ENCODE assay signal across 22 cellular contexts in genomic region chr22:23274891-23275694, GRCh38.
"Had no signal": no experiment of that assay in that cellular context is flagged by ENCODE, and none has a peak within 500 bp of the region (broad histone marks: within the 10 kb centered on the region; RNA-seq: fewer than 3 reads in every experiment).

No MANE protein-coding gene starts in this region.

- ATAC-seq: activated CD8-positive, alpha-beta T cell treated with anti-CD3 and anti-CD28 coated beads for 36 hours; esophagus mucosa; gastrocnemius medialis; heart left ventricle; natural killer cell; stimulated activated naive B cell treated with anti-CD40 and anti-IgM and Interleukin-4, amounts not matched to agents 10 μg/mL and 1 μg/mL and 100 μg/mL, for 72 hours had no signal

- DNase-seq: activated CD4-positive, alpha-beta T cell treated with anti-CD3 and anti-CD28 coated beads for 4 hours; activated CD8-positive, alpha-beta T cell treated with anti-CD3 and anti-CD28 coated beads for 36 hours; activated effector memory CD4-positive, alpha-beta T cell treated with Interleukin-2 at 50 U/mL for 16 hours; activated naive CD4-positive, alpha-beta T cell treated with anti-CD3 and anti-CD28 coated beads, Interleukin-2, amount 50 U/mL, for 16 hours; activated T-cell treated with anti-CD3 and anti-CD28 coated beads, Interleukin-2, amount 50 U/mL, for 1 hour; aorta; brain microvascular endothelial cell; cortex of kidney; effector CD4-positive, alpha-beta T cell; gastrocnemius medialis; heart left ventricle; mesendoderm; natural killer cell; sigmoid colon; stimulated activated CD4-positive, alpha-beta T cell treated with anti-CD3 and anti-CD28 coated beads, Interleukin-4, amount 100 ng/mL, for 4 hours; stimulated activated naive B cell treated with anti-CD40 and anti-IgM and Interleukin-4, amounts not matched to agents 10 μg/mL and 1 μg/mL and 100 μg/mL, for 72 hours; SW 1271; upper lobe of left lung had no signal

- H3K9ac ChIP-seq: parathyroid adenoma had no signal

- H3K9me3 ChIP-seq: gastrocnemius medialis, heart left ventricle, neutrophil, sigmoid colon, thoracic aorta, upper lobe of left lung had no signal

- H3K27ac Mint-ChIP-seq: activated CD8-positive, alpha-beta T cell treated with anti-CD3 and anti-CD28 coated beads for 36 hours; stimulated activated naive B cell treated with anti-CD40 and anti-IgM and Interleukin-4, amounts not matched to agents 10 μg/mL and 1 μg/mL and 100 μg/mL, for 72 hours had no signal

- H3K9me3 Mint-ChIP-seq: activated CD8-positive, alpha-beta T cell treated with anti-CD3 and anti-CD28 coated beads for 36 hours; natural killer cell; stimulated activated naive B cell treated with anti-CD40 and anti-IgM and Interleukin-4, amounts not matched to agents 10 μg/mL and 1 μg/mL and 100 μg/mL, for 72 hours had no signal

- H3K36me3 Mint-ChIP-seq: natural killer cell had no signal

- H3K4me1 ChIP-seq: parathyroid adenoma had no signal

- H3K4me3 ChIP-seq: gastrocnemius medialis, heart left ventricle, sigmoid colon, thoracic aorta, upper lobe of left lung had no signal

- H3K27me3 ChIP-seq: brain microvascular endothelial cell, gastrocnemius medialis, heart left ventricle, neutrophil, sigmoid colon, upper lobe of left lung had no signal

- H3K4me3 Mint-ChIP-seq: activated CD8-positive, alpha-beta T cell treated with anti-CD3 and anti-CD28 coated beads for 36 hours; natural killer cell; stimulated activated naive B cell treated with anti-CD40 and anti-IgM and Interleukin-4, amounts not matched to agents 10 μg/mL and 1 μg/mL and 100 μg/mL, for 72 hours had no signal

- H3K27me3 Mint-ChIP-seq: activated CD8-positive, alpha-beta T cell treated with anti-CD3 and anti-CD28 coated beads for 36 hours; stimulated activated naive B cell treated with anti-CD40 and anti-IgM and Interleukin-4, amounts not matched to agents 10 μg/mL and 1 μg/mL and 100 μg/mL, for 72 hours had no signal
